Comparison of ENCODE assay signal across 15 cellular contexts in genomic region chr12:38279756-38280155, GRCh38. TPM values are rescaled to one million over a fixed set of nuclear protein-coding genes. Genes with fewer than 3 reads are reported as not detected.
DNase-seq lines count a peak whose midpoint lies in the region; ATAC-seq, FAIRE-seq and TF ChIP-seq lines count a peak whose summit lies in the region.
"Had no signal": no experiment of that assay in that cellular context is flagged by ENCODE, and none has a peak within 500 bp of the region (broad histone marks: within the 10 kb centered on the region; RNA-seq: fewer than 3 reads in every experiment).

No MANE protein-coding gene starts in this region.

- peak; percentile 69 for DNase-seq in HT1080 (ENCODE audit: low read depth)
- peak; percentile 6 for DNase-seq in PC-3
- peak; percentile 77 for DNase-seq in bronchial epithelial cell (ENCODE audit: low read depth)
- DNase-seq in kidney tubule cell (ENCODE audit: low spot score): peak; percentile 35
- no peak for DNase-seq in NCI-H1105 treated with DMSO at 0.1 percent for 48 hours (lab: John Stamatoyannopoulos, UW)
- no peak for DNase-seq in NCI-H2171 (lab: John Stamatoyannopoulos, UW)
- no peak for DNase-seq in NCI-H446 (lab: John Stamatoyannopoulos, UW)
- no peak for DNase-seq in islet precursor cell
- DNase-seq: CD8-positive, alpha-beta memory T cell; GM23248 had no signal

- CTCF ChIA-PET in PC-3 (lab: Charles Lee): no interaction called here

- TF ChIP-seq CTCF in PC-3 (conservative IDR thresholded peaks at IDR 0.05; ENCODE audit: low read depth, low read length): no peak
- TF ChIP-seq CTCF in bronchial epithelial cell (IDR thresholded peaks at IDR 0.05; ENCODE audit: insufficient read depth, low read length, severe bottlenecking): no peak

- intact Hi-C loops in PC-3 (cut with micrococcal nuclease): loop anchor here (5.0 to 10.0 kb wide), 4 partner anchors 32 to 225 kb away; partner anchors contain the start of gene ALG10B

- H2AFZ ChIP-seq in PC-3 (ENCODE audit: low read length): no peak overlapping the region
- H2AFZ ChIP-seq: GM23248 had no signal

- H3K36me3 ChIP-seq in PC-3 (ENCODE audit: low read depth, low read length) (no peaks in the 10 kb centered on the region), bronchial epithelial cell (ENCODE audit: control insufficient read depth, insufficient read depth, low read length) (no peaks in the 10 kb centered on the region)
- H3K36me3 ChIP-seq: BLaER1 had no signal

- H3K4me2 ChIP-seq in PC-3 (ENCODE audit: low read length): no peak overlapping the region
- H3K4me2 ChIP-seq: BLaER1 had no signal

- peaks cover 5% of the 10 kb centered on the region for H3F3A ChIP-seq in PC-3 (ENCODE audit: low read length, unreplicated experiment)

- peaks cover 25% of the 10 kb centered on the region for H3K4me1 ChIP-seq in PC-3 (ENCODE audit: insufficient read depth, low read length)
- H3K4me1 ChIP-seq: BLaER1 had no signal

- no peaks in the 10 kb centered on the region for H3K9me3 ChIP-seq in PC-3 (ENCODE audit: low read length)
- H3K9me3 ChIP-seq: BLaER1 had no signal

- no peaks in the 10 kb centered on the region for H3K27me3 ChIP-seq in PC-3 (ENCODE audit: low read length)
- no peaks in the 10 kb centered on the region for H3K27me3 ChIP-seq in bronchial epithelial cell (ENCODE audit: control insufficient read depth, insufficient read depth, low read length)
- H3K27me3 ChIP-seq: BLaER1 had no signal

- H4K20me1 ChIP-seq in PC-3 (ENCODE audit: low read length): no peaks in the 10 kb centered on the region
- H4K20me1 ChIP-seq: BLaER1 had no signal

- POLR2A ChIA-PET in PC-3 (lab: Charles Lee; ENCODE audit: unreplicated experiment): no interaction called here

- ATAC-seq in PC-3: no peak
- ATAC-seq: GM12878, HCT116 had no signal

- FAIRE-seq in bronchial epithelial cell (lab: Jason Lieb, UNC): no peak
- FAIRE-seq: GM12878, GM18507, H54 had no signal

- no peaks in the 10 kb centered on the region for H3K79me2 ChIP-seq in PC-3 (ENCODE audit: low read length)

- no peak overlapping the region for H3K27ac ChIP-seq in PC-3 (ENCODE audit: low read length)
- H3K27ac ChIP-seq: BLaER1, GM23248 had no signal

- BruUV-seq in PC-3 (replicated peaks; lab: Mats Ljungman, UMichigan): no TSS peak

- H3K4me3 ChIP-seq in PC-3 (ENCODE audit: low read length) (no peak overlapping the region), bronchial epithelial cell (ENCODE audit: low read depth, low read length) (no peak overlapping the region)
- H3K4me3 ChIP-seq: BLaER1, GM12878, GM23248 had no signal

- H3K9ac ChIP-seq in PC-3 (ENCODE audit: low read length): no peak overlapping the region
- H3K9ac ChIP-seq: BLaER1, GM23248 had no signal

- no peaks in the 10 kb centered on the region for H3K9me2 ChIP-seq in PC-3 (replicated peaks; ENCODE audit: low read length)

RNA-seq across cellular contexts. Expression of gene ALG10B, which starts 36.8 kb away (rescaled TPM):
- total RNA-seq in HT1080 (2014; rRNA removed; shearing (Covaris generic)): 8.3 and 15.8 TPM in 2 replicates
- 4.7 and 5.8 TPM in 2 replicates for polyA plus RNA-seq in HT1080 (2015; cell fraction: cytosol; rRNA removed)
- polyA plus RNA-seq in HT1080 (2015; cell fraction: nucleus; rRNA removed): 15.6 and 16.2 TPM in 2 replicates
- total RNA-seq in PC-3 (2014; rRNA removed): 9.4 and 18.7 TPM in 2 replicates
- 1.6 and 2.4 TPM in 2 replicates for total RNA-seq in bronchial epithelial cell

Comparison
In these comparisons a context has a peak if more than half of its experiments do, and no peak if none do; other contexts are left out.
1. DNase-seq: peak in HT1080 (single experiment), PC-3 (single experiment), bronchial epithelial cell (single experiment) and kidney tubule cell (single experiment); none in NCI-H1105 treated with DMSO at 0.1 percent for 48 hours (single experiment), NCI-H2171 (single experiment), NCI-H446 (0 of 2) and islet precursor cell (single experiment).